Comparison of ENCODE assay signal across 8 cellular contexts in the genomic region with DNA sequence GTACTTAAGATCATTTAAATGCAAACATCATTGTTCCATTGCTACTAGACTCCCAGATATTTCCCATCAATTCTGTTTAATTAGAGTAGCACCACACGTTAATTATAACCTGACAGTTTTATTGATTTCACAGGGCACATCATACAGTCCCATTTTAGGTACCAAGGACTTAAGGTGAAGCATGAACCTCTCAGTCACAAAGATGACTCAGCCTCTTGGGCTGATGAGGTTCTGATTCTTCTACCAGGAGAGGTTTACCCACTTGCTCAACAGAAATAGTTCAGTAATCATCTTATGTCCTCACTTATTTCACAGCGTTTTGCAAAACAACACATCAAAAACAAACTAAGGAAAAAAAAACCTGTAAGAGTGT.
DNase-seq lines count a peak whose midpoint lies in the region; ATAC-seq and TF ChIP-seq lines count a peak whose summit lies in the region.

No MANE protein-coding gene starts in this region.

- peak in 1 of 3 donors; percentile 59 for DNase-seq in CD4-positive, CD25-positive, alpha-beta regulatory T cell
- no peak for DNase-seq in OCI-LY7 (ENCODE audit: low spot score)
- DNase-seq in nephron progenitor cell = no peak
- DNase-seq in HUDEP-2 (lab: John Stamatoyannopoulos, UW; ENCODE audit: unreplicated experiment in 76 of 76) = no peak
- no peak for DNase-seq in islet precursor cell
- no peak for DNase-seq in HAP-1 (ENCODE audit: low spot score in 2 of 2)

- CTCF ChIA-PET in OCI-LY7 (lab: Charles Lee; ENCODE audit: unreplicated experiment) = no interaction called here

- peak overlapping the region; percentile 40 to 67 for H3K9ac ChIP-seq in duodenal mucosa (ENCODE audit: low read depth in 1 of 2, low read length in 2 of 2)

- no peak overlapping the region for H2AFZ ChIP-seq in OCI-LY7 (ENCODE audit: low read length)

- H4K20me1 ChIP-seq in OCI-LY7 (ENCODE audit: insufficient read depth, low read length) = no peaks in the 10 kb centered on the region; the same call in 1 of the 2 replicates

- peaks cover 4% of the 10 kb centered on the region for H3K36me3 Mint-ChIP-seq in CD4-positive, CD25-positive, alpha-beta regulatory T cell
- H3K36me3 Mint-ChIP-seq in nephron progenitor cell (ENCODE audit: low read depth) = peaks cover 5% of the 10 kb centered on the region

- TF ChIP-seq CTCF in OCI-LY7 (conservative IDR thresholded peaks at IDR 0.05; ENCODE audit: low read length) (no peak), nephron progenitor cell (IDR thresholded peaks at IDR 0.05) (no peak)

- H3K36me3 ChIP-seq in CD4-positive, CD25-positive, alpha-beta regulatory T cell (ENCODE audit: control insufficient read depth, insufficient read depth, low read length) = no peaks in the 10 kb centered on the region
- H3K36me3 ChIP-seq in OCI-LY7 (ENCODE audit: insufficient read depth, low read length) = no peaks in the 10 kb centered on the region; the same call in 1 of the 2 replicates
- no peaks in the 10 kb centered on the region for H3K36me3 ChIP-seq in duodenal mucosa (ENCODE audit: control insufficient read depth in 1 of 2, insufficient read depth in 2 of 2, low read length in 2 of 2)
- no peaks in the 10 kb centered on the region for H3K36me3 ChIP-seq in HAP-1 (replicated peaks)

- peaks cover 96% of the 10 kb centered on the region; the same call in 1 of the 2 replicates for H3K79me2 ChIP-seq in OCI-LY7 (ENCODE audit: insufficient read depth, low read depth, low read length)

- peak overlapping the region; percentile 80 for H3K4me2 ChIP-seq in OCI-LY7 (ENCODE audit: low read length)

- no peaks in the 10 kb centered on the region for H3K27me3 ChIP-seq in CD4-positive, CD25-positive, alpha-beta regulatory T cell (ENCODE audit: control insufficient read depth, insufficient read depth, low read length)
- no peaks in the 10 kb centered on the region for H3K27me3 ChIP-seq in duodenal mucosa (ENCODE audit: control insufficient read depth in 1 of 2, insufficient read depth in 2 of 2, low read length in 2 of 2)
- H3K27me3 ChIP-seq in HAP-1 (ENCODE audit: low read depth) = no peaks in the 10 kb centered on the region

- POLR2A ChIA-PET in OCI-LY7 (lab: Charles Lee) = interaction anchor here (0.7 to 1.5 kb wide), 2 partner anchors 36 to 68 kb away, joined by 3 to 5 read pairs; no protein-coding TSS in a partner anchor

- no TSS peak for BruUV-seq in OCI-LY7 (replicated peaks; lab: Mats Ljungman, UMichigan)

- H3K9me2 ChIP-seq in OCI-LY7 (ENCODE audit: insufficient read depth, low read length) = no peaks in the 10 kb centered on the region

- peaks cover 0 to 2% (median 0%) of the 10 kb centered on the region in 7 donors for H3K9me3 Mint-ChIP-seq in CD4-positive, CD25-positive, alpha-beta regulatory T cell
- no peaks in the 10 kb centered on the region for H3K9me3 Mint-ChIP-seq in nephron progenitor cell

- intact Hi-C loops in OCI-LY7 (cut with micrococcal nuclease; ENCODE audit: unreplicated experiment) = loop anchor here (5.0 kb wide), 1 partner anchor 41 kb away; no protein-coding TSS in a partner anchor

- H3K27ac ChIP-seq in CD4-positive, CD25-positive, alpha-beta regulatory T cell (ENCODE audit: insufficient read depth, low read length, poor library complexity, severe bottlenecking) = peak overlapping the region; percentile 97
- H3K27ac ChIP-seq in OCI-LY7 (ENCODE audit: low read depth, low read length, poor library complexity, severe bottlenecking) (peak overlapping the region; percentile 65), duodenal mucosa (ENCODE audit: low read depth, low read length) (no peak overlapping the region)

- H3K4me1 Mint-ChIP-seq in CD4-positive, CD25-positive, alpha-beta regulatory T cell = peaks cover 59 to 99% (median 85%) of the 10 kb centered on the region in 4 donors
- peaks cover 57% of the 10 kb centered on the region for H3K4me1 Mint-ChIP-seq in nephron progenitor cell

- H3K27ac Mint-ChIP-seq in CD4-positive, CD25-positive, alpha-beta regulatory T cell = peak overlapping the region; percentile 88 to 97 (median 96)
- H3K27ac Mint-ChIP-seq in nephron progenitor cell = peak overlapping the region; percentile 51

- peaks cover 100% of the 10 kb centered on the region for H3K4me1 ChIP-seq in CD4-positive, CD25-positive, alpha-beta regulatory T cell (ENCODE audit: control insufficient read depth, insufficient read depth, low read length, poor library complexity, severe bottlenecking)
- peaks cover 100% of the 10 kb centered on the region for H3K4me1 ChIP-seq in OCI-LY7 (ENCODE audit: insufficient read depth, low read length, poor library complexity, severe bottlenecking)
- peaks cover 70 to 87% of the 10 kb centered on the region in 2 donors for H3K4me1 ChIP-seq in duodenal mucosa (ENCODE audit: control insufficient read depth in 1 of 2, insufficient read depth in 2 of 2, low read length in 2 of 2)
- H3K4me1 ChIP-seq in HAP-1 = peaks cover 49% of the 10 kb centered on the region

- peak; percentile 16 to 29 for ATAC-seq in CD4-positive, CD25-positive, alpha-beta regulatory T cell (ENCODE audit: low read depth in 2 of 2)
- no peak for ATAC-seq in HG03432 (IDR thresholded peaks at IDR 0.05; ENCODE audit: unreplicated experiment)

- in situ Hi-C loops in HAP-1 (cut with MboI; ENCODE audit: low sequenced_read_pairs) = no loop called here

- no peaks in the 10 kb centered on the region for H3K27me3 Mint-ChIP-seq in CD4-positive, CD25-positive, alpha-beta regulatory T cell
- H3K27me3 Mint-ChIP-seq in nephron progenitor cell (ENCODE audit: low read depth, poor library complexity) = no peaks in the 10 kb centered on the region

- peak overlapping the region; percentile 87 for H3K4me3 ChIP-seq in CD4-positive, CD25-positive, alpha-beta regulatory T cell (ENCODE audit: low read depth, low read length)
- H3K4me3 ChIP-seq in OCI-LY7 (ENCODE audit: low read depth, low read length, poor library complexity, severe bottlenecking) = peak overlapping the region; percentile 64
- no peak overlapping the region for H3K4me3 ChIP-seq in duodenal mucosa (ENCODE audit: low read depth in 1 of 2, low read length in 2 of 2)
- no peak overlapping the region for H3K4me3 ChIP-seq in HAP-1

- no peaks in the 10 kb centered on the region for H3K9me3 ChIP-seq in CD4-positive, CD25-positive, alpha-beta regulatory T cell (ENCODE audit: control insufficient read depth in 2 of 2, low read length in 2 of 2)
- H3K9me3 ChIP-seq in OCI-LY7 (ENCODE audit: low read length) (no peaks in the 10 kb centered on the region), duodenal mucosa (ENCODE audit: control insufficient read depth in 1 of 2, low read length in 2 of 2) (no peaks in the 10 kb centered on the region), HAP-1 (no peaks in the 10 kb centered on the region)

- H3K4me3 Mint-ChIP-seq in CD4-positive, CD25-positive, alpha-beta regulatory T cell = peak overlapping the region; percentile 83 to 98 (median 87)
- H3K4me3 Mint-ChIP-seq in nephron progenitor cell = peak overlapping the region; percentile 79

Comparison
In these comparisons a context has a peak if more than half of its experiments do, and no peak if none do; other contexts are left out.
1. H3K4me3 ChIP-seq: peak in CD4-positive, CD25-positive, alpha-beta regulatory T cell (single experiment) and OCI-LY7 (single experiment); none in duodenal mucosa (0 of 2) and HAP-1 (single experiment).